ENCODE assay signal across 12 cellular contexts in the genomic region with DNA sequence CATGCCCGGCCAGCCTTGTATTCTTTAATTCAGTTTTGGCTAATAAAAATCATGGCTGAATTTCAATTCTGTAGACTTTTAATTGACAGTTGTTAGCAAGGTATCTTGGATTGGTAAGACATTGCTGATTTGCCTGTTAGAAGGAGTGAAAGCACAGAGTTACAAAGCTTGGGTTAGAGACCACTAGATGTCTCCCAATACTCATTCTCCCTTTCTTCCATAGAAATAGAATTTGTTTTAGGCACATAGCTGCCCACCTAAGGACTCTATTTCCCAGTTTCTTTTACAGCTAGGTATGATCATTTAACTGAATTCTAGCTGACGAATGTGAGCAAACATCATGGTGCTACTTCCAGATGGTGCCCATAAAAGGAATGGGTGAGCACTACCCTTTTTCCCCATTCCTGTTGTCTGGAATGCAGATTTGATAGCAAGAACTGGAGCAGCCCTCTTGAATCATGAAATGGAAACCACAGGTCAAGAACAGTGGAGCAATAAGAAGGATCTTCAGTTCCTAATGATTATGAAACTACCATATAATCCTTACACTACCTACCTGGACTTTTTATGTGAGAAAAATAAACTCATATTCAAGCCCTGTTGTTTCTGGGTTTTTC. TPM values are rescaled to one million over a fixed set of nuclear protein-coding genes. Genes with fewer than 3 reads are reported as not detected.
A peak's percentile ranks its signal among the peaks of the same experiment; 100 is the strongest.
DNase-seq lines count a peak whose midpoint lies in the region; ATAC-seq and TF ChIP-seq lines count a peak whose summit lies in the region.
"Had no signal": no experiment of that assay in that cellular context is flagged by ENCODE, and none has a peak within 500 bp of the region (broad histone marks: within the 10 kb centered on the region; RNA-seq: fewer than 3 reads in every experiment).

No MANE protein-coding gene starts in this region.

- H2AFZ ChIP-seq in DND-41 (ENCODE audit: low read depth, low read length) (no peak overlapping the region), neural cell (ENCODE audit: low read depth, low read length) (no peak overlapping the region)

- no peaks in the 10 kb centered on the region for H3K9me2 ChIP-seq in neural cell (ENCODE audit: insufficient read depth, low read length)

- no peak overlapping the region for H3K9ac ChIP-seq in DND-41 (ENCODE audit: low read depth, low read length)
- no peak overlapping the region for H3K9ac ChIP-seq in neural cell (ENCODE audit: low read length)

- no peak for ATAC-seq in DND-41 (ENCODE audit: insufficient read depth, low read depth)
- ATAC-seq: body of pancreas had no signal

- TF ChIP-seq CTCF in DND-41 (IDR thresholded peaks at IDR 0.05; ENCODE audit: borderline replicate concordance, extremely low read depth, low read length, poor library complexity, severe bottlenecking) (peak; percentile 24), astrocyte of the spinal cord (IDR thresholded peaks at IDR 0.05; ENCODE audit: low read depth, low read length) (peak; percentile 47), neural cell (IDR thresholded peaks at IDR 0.05; ENCODE audit: poor library complexity, severe bottlenecking) (peak; percentile 23)

- H3K4me3 ChIP-seq in DND-41 (ENCODE audit: low read depth in 1 of 2, low read length in 2 of 2) (no peak overlapping the region), astrocyte of the spinal cord (ENCODE audit: low read depth, low read length) (no peak overlapping the region), neural cell (ENCODE audit: low read length) (no peak overlapping the region)
- H3K4me3 ChIP-seq: body of pancreas, SJSA1, stomach had no signal

- H3K27ac ChIP-seq in DND-41 (ENCODE audit: low read length) (no peak overlapping the region), neural cell (ENCODE audit: low read length) (no peak overlapping the region)
- H3K27ac ChIP-seq: body of pancreas, SJSA1, stomach had no signal

- no peaks in the 10 kb centered on the region for H3K4me1 ChIP-seq in DND-41 (ENCODE audit: insufficient read depth, low read length)
- H3K4me1 ChIP-seq: body of pancreas, stomach had no signal

- H3F3A ChIP-seq in neural cell (ENCODE audit: insufficient read depth, low read length, poor library complexity, severe bottlenecking), result no peaks in the 10 kb centered on the region

- H3K79me2 ChIP-seq in DND-41 (ENCODE audit: insufficient read depth, low read length), result no peaks in the 10 kb centered on the region
- H3K79me2 ChIP-seq in neural cell (replicated peaks; ENCODE audit: insufficient read depth, low read length), result no peaks in the 10 kb centered on the region

- H3K36me3 ChIP-seq in DND-41 (ENCODE audit: insufficient read depth, low read length) (no peaks in the 10 kb centered on the region), neural cell (ENCODE audit: insufficient read depth, low read length) (peaks cover 11% of the 10 kb centered on the region)
- H3K36me3 ChIP-seq: SJSA1 had no signal

- no peaks in the 10 kb centered on the region for H3K9me3 ChIP-seq in DND-41 (ENCODE audit: insufficient read depth, low read length, severe bottlenecking)
- no peaks in the 10 kb centered on the region for H3K9me3 ChIP-seq in neural cell (ENCODE audit: low read length)
- H3K9me3 ChIP-seq: body of pancreas, SJSA1, stomach had no signal

- no peaks in the 10 kb centered on the region for H4K20me1 ChIP-seq in DND-41 (ENCODE audit: insufficient read depth, low read length)
- no peaks in the 10 kb centered on the region for H4K20me1 ChIP-seq in neural cell (ENCODE audit: insufficient read depth)

- no peak for DNase-seq in DND-41
- DNase-seq in HCEC 1CT, result peak; percentile 8
- DNase-seq in astrocyte of the spinal cord (ENCODE audit: low read depth, low spot score), result no peak
- DNase-seq in NCI-H446 (lab: John Stamatoyannopoulos, UW), result no peak
- no peak for DNase-seq in T-helper 1 cell
- no peak for DNase-seq in dedifferentiated amniotic fluid mesenchymal stem cell (ENCODE audit: extremely low spot score)
- DNase-seq: activated T-cell treated with anti-CD3 and anti-CD28 coated beads, Interleukin-2, amount 50 U/mL, for 24 hours; body of pancreas; stimulated activated CD4-positive, alpha-beta T cell treated with anti-CD3 and anti-CD28 coated beads, Interleukin-4, amount 100 ng/mL, for 4 hours; stomach had no signal

- H3K4me2 ChIP-seq in DND-41 (ENCODE audit: insufficient read depth, low read length), result no peak overlapping the region
- no peak overlapping the region for H3K4me2 ChIP-seq in neural cell (ENCODE audit: low read length)

- TF ChIP-seq RAD21 in neural cell (conservative IDR thresholded peaks at IDR 0.05), result peak; percentile 32

- no peaks in the 10 kb centered on the region for H3K27me3 ChIP-seq in DND-41 (ENCODE audit: insufficient read depth, low read length, poor library complexity)
- H3K27me3 ChIP-seq in neural cell (ENCODE audit: insufficient read depth, low read depth, low read length), result no peaks in the 10 kb centered on the region
- H3K27me3 ChIP-seq: body of pancreas, SJSA1, stomach had no signal

- TF ChIP-seq EP300 in neural cell (conservative IDR thresholded peaks at IDR 0.05; ENCODE audit: poor library complexity, severe bottlenecking), result no peak

- in situ Hi-C loops in astrocyte of the spinal cord (cut with HindIII; ENCODE audit: low sequenced_read_pairs), result no loop called here

TF ChIP-seq in neural cell, 6 proteins besides CTCF, POLR2A, EP300 and RAD21:
- TF ChIP-seq MXI1 (conservative IDR thresholded peaks at IDR 0.05; ENCODE audit: poor library complexity, severe bottlenecking), result no peak
- no peak for TF ChIP-seq EZH2 (IDR thresholded peaks at IDR 0.05; ENCODE audit: borderline replicate concordance, insufficient read depth, low read length, poor library complexity, severe bottlenecking)
- TF ChIP-seq POLR2AphosphoS5 (IDR thresholded peaks at IDR 0.05), result no peak
- no peak for TF ChIP-seq SMC3 (conservative IDR thresholded peaks at IDR 0.05; ENCODE audit: poor library complexity)
- TF ChIP-seq TAF1 (IDR thresholded peaks at IDR 0.05; ENCODE audit: low read depth), result no peak
- TF ChIP-seq, protein P1, sequence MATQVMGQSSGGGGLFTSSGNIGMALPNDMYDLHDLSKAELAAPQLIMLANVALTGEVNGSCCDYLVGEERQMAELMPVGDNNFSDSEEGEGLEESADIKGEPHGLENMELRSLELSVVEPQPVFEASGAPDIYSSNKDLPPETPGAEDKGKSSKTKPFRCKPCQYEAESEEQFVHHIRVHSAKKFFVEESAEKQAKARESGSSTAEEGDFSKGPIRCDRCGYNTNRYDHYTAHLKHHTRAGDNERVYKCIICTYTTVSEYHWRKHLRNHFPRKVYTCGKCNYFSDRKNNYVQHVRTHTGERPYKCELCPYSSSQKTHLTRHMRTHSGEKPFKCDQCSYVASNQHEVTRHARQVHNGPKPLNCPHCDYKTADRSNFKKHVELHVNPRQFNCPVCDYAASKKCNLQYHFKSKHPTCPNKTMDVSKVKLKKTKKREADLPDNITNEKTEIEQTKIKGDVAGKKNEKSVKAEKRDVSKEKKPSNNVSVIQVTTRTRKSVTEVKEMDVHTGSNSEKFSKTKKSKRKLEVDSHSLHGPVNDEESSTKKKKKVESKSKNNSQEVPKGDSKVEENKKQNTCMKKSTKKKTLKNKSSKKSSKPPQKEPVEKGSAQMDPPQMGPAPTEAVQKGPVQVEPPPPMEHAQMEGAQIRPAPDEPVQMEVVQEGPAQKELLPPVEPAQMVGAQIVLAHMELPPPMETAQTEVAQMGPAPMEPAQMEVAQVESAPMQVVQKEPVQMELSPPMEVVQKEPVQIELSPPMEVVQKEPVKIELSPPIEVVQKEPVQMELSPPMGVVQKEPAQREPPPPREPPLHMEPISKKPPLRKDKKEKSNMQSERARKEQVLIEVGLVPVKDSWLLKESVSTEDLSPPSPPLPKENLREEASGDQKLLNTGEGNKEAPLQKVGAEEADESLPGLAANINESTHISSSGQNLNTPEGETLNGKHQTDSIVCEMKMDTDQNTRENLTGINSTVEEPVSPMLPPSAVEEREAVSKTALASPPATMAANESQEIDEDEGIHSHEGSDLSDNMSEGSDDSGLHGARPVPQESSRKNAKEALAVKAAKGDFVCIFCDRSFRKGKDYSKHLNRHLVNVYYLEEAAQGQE (IDR thresholded peaks at IDR 0.05; ENCODE audit: borderline replicate concordance), result no peak

RNA-seq across cellular contexts. Expression of a gene that starts 17.5 kb away (rescaled TPM):
- polyA plus RNA-seq in neural cell, result 22.1 and 25.1 TPM in 2 replicates
- polyA minus RNA-seq in neural cell, result 38.0 and 43.5 TPM in 2 replicates

RNA-seq across cellular contexts. Expression of a gene that starts 17.6 kb away (rescaled TPM):
- 28.8 and 29.6 TPM in 2 replicates for polyA plus RNA-seq in neural cell
- polyA minus RNA-seq in neural cell, result 58.9 and 60.4 TPM in 2 replicates

RNA-seq across cellular contexts. Expression of a gene that starts 45.0 kb away (rescaled TPM):
- polyA plus RNA-seq in neural cell, result 270 and 279 TPM in 2 replicates
- polyA minus RNA-seq in neural cell, result 609 and 718 TPM in 2 replicates

RNA-seq across cellular contexts. Expression of a gene that starts 50.8 kb away (rescaled TPM):
- 5.8 and 9.1 TPM in 2 replicates for polyA plus RNA-seq in neural cell
- 3.7 and 5.7 TPM in 2 replicates for polyA minus RNA-seq in neural cell
